In genomic region chr2:199485732-199486335, GRCh38 we compare ENCODE assay signal across 8 cellular contexts. TPM values are rescaled to one million over a fixed set of nuclear protein-coding genes. Genes with fewer than 3 reads are reported as not detected.
DNase-seq lines count a peak whose midpoint lies in the region; ATAC-seq and TF ChIP-seq lines count a peak whose summit lies in the region.

No MANE protein-coding gene starts in this region.

- H3K27me3 ChIP-seq in thyroid gland: peaks cover 3% of the 10 kb centered on the region

- H3K9me3 Mint-ChIP-seq in activated naive CD4-positive, alpha-beta T cell treated with anti-CD3 and anti-CD28 coated beads, Interleukin-2, amount 10 ng/mL, durations not matched to agents 7 days and 5 days: no peaks in the 10 kb centered on the region
- no peaks in the 10 kb centered on the region for H3K9me3 Mint-ChIP-seq in effector memory CD8-positive, alpha-beta T cell

- no peak overlapping the region for H3K27ac Mint-ChIP-seq in activated naive CD4-positive, alpha-beta T cell treated with anti-CD3 and anti-CD28 coated beads, Interleukin-2, amount 10 ng/mL, durations not matched to agents 7 days and 5 days
- no peak overlapping the region for H3K27ac Mint-ChIP-seq in effector memory CD8-positive, alpha-beta T cell

- CTCF ChIA-PET in activated naive CD4-positive, alpha-beta T cell treated with anti-CD3 and anti-CD28 coated beads, Interleukin-2, amount 10 ng/mL, durations not matched to agents 7 days and 5 days (lab: Charles Lee): interaction anchor here (0.8 to 1.2 kb wide), 4 partner anchors 8 to 19 kb away, joined by 3 to 4 read pairs (median 4); no protein-coding TSS in a partner anchor

- no peak overlapping the region for H3K27ac ChIP-seq in thyroid gland

- H3K4me1 Mint-ChIP-seq in activated naive CD4-positive, alpha-beta T cell treated with anti-CD3 and anti-CD28 coated beads, Interleukin-2, amount 10 ng/mL, durations not matched to agents 7 days and 5 days: no peaks in the 10 kb centered on the region
- peaks cover 0 to 3% of the 10 kb centered on the region in 2 donors for H3K4me1 Mint-ChIP-seq in effector memory CD8-positive, alpha-beta T cell (ENCODE audit: low read depth in 2 of 2)

- H3K4me1 ChIP-seq in thyroid gland: no peaks in the 10 kb centered on the region

- no peaks in the 10 kb centered on the region for H3K36me3 Mint-ChIP-seq in activated naive CD4-positive, alpha-beta T cell treated with anti-CD3 and anti-CD28 coated beads, Interleukin-2, amount 10 ng/mL, durations not matched to agents 7 days and 5 days
- peaks cover 3% of the 10 kb centered on the region for H3K36me3 Mint-ChIP-seq in effector memory CD8-positive, alpha-beta T cell (ENCODE audit: insufficient read depth)

- H3K36me3 ChIP-seq in thyroid gland: no peaks in the 10 kb centered on the region

- H3K27me3 Mint-ChIP-seq in activated naive CD4-positive, alpha-beta T cell treated with anti-CD3 and anti-CD28 coated beads, Interleukin-2, amount 10 ng/mL, durations not matched to agents 7 days and 5 days: peaks cover 19% of the 10 kb centered on the region
- peaks cover 13 to 38% of the 10 kb centered on the region in 2 donors for H3K27me3 Mint-ChIP-seq in effector memory CD8-positive, alpha-beta T cell

- peak; percentile 64 for DNase-seq in stimulated activated CD4-positive, alpha-beta T cell treated with anti-CD3 and anti-CD28 coated beads, Interleukin-15, amount 100 ng/mL, for 24 hours
- DNase-seq in stimulated activated CD4-positive, alpha-beta T cell treated with anti-CD3 and anti-CD28 coated beads, Interleukin-2, amount 100 ng/mL, for 48 hours: no peak
- DNase-seq in NCI-H460 (ENCODE audit: extremely low read depth, low read depth) (peak; percentile 71), iPS-NIHi7 (ENCODE audit: extremely low spot score) (peak; percentile 73), thyroid gland (peak; percentile 46 to 54)
- DNase-seq in activated naive CD4-positive, alpha-beta T cell treated with anti-CD3 and anti-CD28 coated beads, Interleukin-2, amount 10 ng/mL, durations not matched to agents 7 days and 5 days: peak; percentile 57
- DNase-seq in effector memory CD8-positive, alpha-beta T cell: no peak

- TF ChIP-seq CTCF in thyroid gland (IDR thresholded peaks at IDR 0.05): peak in 5 of 6 experiments; percentile 20 to 64 (median 40)

- no peaks in the 10 kb centered on the region for H3K9me3 ChIP-seq in thyroid gland

- intact Hi-C loops in thyroid gland (cut with DNase I): loop anchor here (10.0 kb wide), 1 partner anchor 1171 kb away; no protein-coding TSS in a partner anchor

- no peak for TF ChIP-seq POLR2A in thyroid gland (IDR thresholded peaks at IDR 0.05)

- no peak overlapping the region for H3K4me3 ChIP-seq in thyroid gland (replicated peaks in 1 of 3)

- WGBS in thyroid gland, 2 donors: 13 to 18% methylated on average over 5 of the region's 5 CpGs

- ATAC-seq in HG02885 (IDR thresholded peaks at IDR 0.05; ENCODE audit: poor library complexity, unreplicated experiment): peak; percentile 72
- ATAC-seq in effector memory CD8-positive, alpha-beta T cell (replicated peaks): no peak

- no peak overlapping the region for H3K4me3 Mint-ChIP-seq in activated naive CD4-positive, alpha-beta T cell treated with anti-CD3 and anti-CD28 coated beads, Interleukin-2, amount 10 ng/mL, durations not matched to agents 7 days and 5 days
- no peak overlapping the region for H3K4me3 Mint-ChIP-seq in effector memory CD8-positive, alpha-beta T cell

RNA-seq across cellular contexts. Expression of gene SATB2, which starts 28.1 kb away (rescaled TPM):
- 13.4 and 13.7 TPM in 2 replicates for total RNA-seq in NCI-H460 (2014; rRNA removed; shearing (Covaris generic))
- polyA plus RNA-seq in NCI-H460 (2014; cell fraction: nucleus; rRNA removed): 7.7 and 14.9 TPM in 2 replicates
- total RNA-seq in thyroid gland: 1 to 10 TPM; 1.9 to 2.9 (median 1.9) TPM

Comparison
In these comparisons a context has a peak if more than half of its experiments do, and no peak if none do; other contexts are left out.
1. DNase-seq: peak in stimulated activated CD4-positive, alpha-beta T cell treated with anti-CD3 and anti-CD28 coated beads, Interleukin-15, amount 100 ng/mL, for 24 hours (single experiment), NCI-H460 (single experiment), activated naive CD4-positive, alpha-beta T cell treated with anti-CD3 and anti-CD28 coated beads, Interleukin-2, amount 10 ng/mL, durations not matched to agents 7 days and 5 days (single experiment), iPS-NIHi7 (single experiment) and thyroid gland (2 of 2); none in stimulated activated CD4-positive, alpha-beta T cell treated with anti-CD3 and anti-CD28 coated beads, Interleukin-2, amount 100 ng/mL, for 48 hours (0 of 2) and effector memory CD8-positive, alpha-beta T cell (0 of 3).